In genomic region chr1:62571517-62571916, GRCh38 we compare ENCODE assay signal across 12 cellular contexts. TPM values are rescaled to one million over a fixed set of nuclear protein-coding genes. Genes with fewer than 3 reads are reported as not detected.
"Had no signal": no experiment of that assay in that cellular context is flagged by ENCODE, and none has a peak within 500 bp of the region (broad histone marks: within the 10 kb centered on the region; RNA-seq: fewer than 3 reads in every experiment).

No MANE protein-coding gene starts in this region.

RNA-seq across cellular contexts. Expression of gene ANGPTL3, which starts 25.8 kb away (rescaled TPM):
- total RNA-seq: OCI-LY7, PC-3, PC-9, Peyer's patch, Right ventricle myocardium inferior, Right ventricle myocardium superior, RPMI7951, SJCRH30, SJSA1, SK-MEL-5, T-cell had no signal
- polyA plus RNA-seq: SK-N-SH had no signal
